Comparison of ENCODE assay signal across 22 cellular contexts in the genomic region with DNA sequence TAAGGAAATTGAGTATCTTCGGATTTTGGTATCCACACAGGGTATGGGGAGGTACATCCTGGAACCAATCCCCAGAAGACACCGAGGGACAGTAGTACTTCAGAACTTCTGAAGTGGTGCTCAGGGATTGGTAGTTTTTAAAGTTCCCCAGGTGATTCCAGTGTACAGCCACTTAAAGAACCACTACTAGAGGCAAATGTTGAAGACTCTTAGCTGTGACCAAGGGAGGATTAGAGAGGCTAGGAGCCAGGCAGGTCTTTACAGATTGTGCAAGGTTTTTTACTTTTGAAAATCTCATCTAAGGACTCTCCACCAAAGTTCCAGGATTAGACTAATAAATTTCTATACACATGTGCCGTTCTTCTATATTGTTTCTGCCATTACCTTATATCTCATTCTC. TPM values are rescaled to one million over a fixed set of nuclear protein-coding genes. Genes with fewer than 3 reads are reported as not detected.
DNase-seq lines count a peak whose midpoint lies in the region; ATAC-seq and TF ChIP-seq lines count a peak whose summit lies in the region.
"Had no signal": no experiment of that assay in that cellular context is flagged by ENCODE, and none has a peak within 500 bp of the region (broad histone marks: within the 10 kb centered on the region; RNA-seq: fewer than 3 reads in every experiment).

No MANE protein-coding gene starts in this region.

- H3K36me3 ChIP-seq in left lung (no peaks in the 10 kb centered on the region), lung (ENCODE audit: control insufficient read depth in 2 of 2, insufficient read depth in 2 of 2, low read length in 2 of 2) (no peaks in the 10 kb centered on the region), upper lobe of left lung (no peaks in the 10 kb centered on the region)
- H3K36me3 ChIP-seq: BLaER1 treated with 17β-estradiol and CSF1 and Interleukin-3, amounts not matched to agents 10 nM and 100 nM had no signal

- ATAC-seq in left lung (peak; percentile 96), lung (ENCODE audit: insufficient read depth, low FRiP score) (peak; percentile 53), upper lobe of left lung (ENCODE audit: low FRiP score in 2 of 2) (peak; percentile 19 to 55), GM19351 (IDR thresholded peaks at IDR 0.05; ENCODE audit: unreplicated experiment) (no peak)
- ATAC-seq: A549; CD8-positive, alpha-beta T cell; GM12878 had no signal

- H3K4me1 ChIP-seq in left lung, result no peaks in the 10 kb centered on the region
- H3K4me1 ChIP-seq in lung (ENCODE audit: control insufficient read depth in 2 of 2, insufficient read depth in 2 of 2, low read length in 2 of 2), result no peaks in the 10 kb centered on the region
- peaks cover 0 to 4% (median 0%) of the 10 kb centered on the region in 4 donors for H3K4me1 ChIP-seq in upper lobe of left lung
- H3K4me1 ChIP-seq: A549; BLaER1 treated with 17β-estradiol and CSF1 and Interleukin-3, amounts not matched to agents 10 nM and 100 nM had no signal

- DNase-seq in left lung, result no peak
- DNase-seq in lung (ENCODE audit: low spot score), result no peak
- peak in 1 of 2 donors; percentile 28 for DNase-seq in upper lobe of left lung
- DNase-seq in NCI-H524 treated with DMSO at 0.1 percent for 48 hours (lab: John Stamatoyannopoulos, UW), result no peak
- no peak for DNase-seq in COLO829 (ENCODE audit: low spot score)
- DNase-seq: AML-193; CD4-positive, alpha-beta T cell; CD8-positive, alpha-beta T cell; COR-L47; DMS 273 treated with DMSO at 0.1 percent for 48 hours; DMS153; DMS53; DMS79; DND-41; EL; GDM1 had no signal

- WGBS in lung, 2 donors, result 73 to 86% methylated on average over 3 of the region's 3 CpGs
- 63 to 64% methylated on average over 3 of the region's 3 CpGs for WGBS in upper lobe of left lung, 2 donors

- TF ChIP-seq EP300 in upper lobe of left lung (IDR thresholded peaks at IDR 0.05), result no peak

- TF ChIP-seq CTCF in left lung (IDR thresholded peaks at IDR 0.05) (no peak), lung (IDR thresholded peaks at IDR 0.05; ENCODE audit: control extremely low read depth, extremely low read depth) (no peak), upper lobe of left lung (IDR thresholded peaks at IDR 0.05) (no peak)

- no peak for TF ChIP-seq POLR2A in upper lobe of left lung (IDR thresholded peaks at IDR 0.05)

- H3K27ac ChIP-seq in left lung (no peak overlapping the region), lung (ENCODE audit: low read depth in 1 of 2, low read length in 1 of 2) (no peak overlapping the region), upper lobe of left lung (no peak overlapping the region)
- H3K27ac ChIP-seq: 22Rv1; A549; BLaER1 treated with 17β-estradiol and CSF1 and Interleukin-3, amounts not matched to agents 10 nM and 100 nM; C4-2B had no signal

- H3K4me3 ChIP-seq in left lung (no peak overlapping the region), lung (no peak overlapping the region), upper lobe of left lung (no peak overlapping the region)
- H3K4me3 ChIP-seq: A549; BLaER1 treated with 17β-estradiol and CSF1 and Interleukin-3, amounts not matched to agents 10 nM and 100 nM; GM12878 had no signal

- no peaks in the 10 kb centered on the region for H3K27me3 ChIP-seq in left lung
- no peaks in the 10 kb centered on the region for H3K27me3 ChIP-seq in lung (ENCODE audit: control insufficient read depth, insufficient read depth)
- H3K27me3 ChIP-seq in upper lobe of left lung, result no peaks in the 10 kb centered on the region
- H3K27me3 ChIP-seq: BLaER1 treated with 17β-estradiol and CSF1 and Interleukin-3, amounts not matched to agents 10 nM and 100 nM had no signal

- H3K9me3 ChIP-seq in left lung (no peaks in the 10 kb centered on the region), lung (ENCODE audit: control insufficient read depth in 2 of 2, insufficient read depth in 1 of 2, low read length in 1 of 2) (no peaks in the 10 kb centered on the region), upper lobe of left lung (no peaks in the 10 kb centered on the region)
- H3K9me3 ChIP-seq: A549 had no signal

- intact Hi-C loops in left lung (cut with DNase I), result no loop called here

RNA-seq across cellular contexts. Expression of a gene that starts 52.9 kb away (rescaled TPM):
- total RNA-seq in left lung, result 100 to 1,000 TPM; 192 to 346 TPM
- total RNA-seq in lung, result 100 to 1,000 TPM; 145 to 318 TPM
- 10 to 100 TPM; 31.1 to 62.7 TPM for polyA plus RNA-seq in lung
- 100 to 1,000 TPM; 126 to 401 (median 189) TPM for total RNA-seq in upper lobe of left lung
